In genomic region chr3:50355829-50356552, GRCh38 we compare ENCODE assay signal across 6 cellular contexts. TPM values are rescaled to one million over a fixed set of nuclear protein-coding genes. Genes with fewer than 3 reads are reported as not detected.
DNase-seq lines count a peak whose midpoint lies in the region; ATAC-seq and TF ChIP-seq lines count a peak whose summit lies in the region.

No MANE protein-coding gene starts in this region.

- peaks cover 35% of the 10 kb centered on the region for H3K36me3 Mint-ChIP-seq in Caco-2 (ENCODE audit: insufficient read depth, unreplicated experiment)

- H3K4me3 ChIP-seq in SK-N-SH (ENCODE audit: low read depth in 2 of 2, low read length in 1 of 2) (peak overlapping the region; percentile 77 to 95), choroid plexus epithelial cell (ENCODE audit: low read depth, low read length) (peak overlapping the region; percentile 99), skeletal muscle cell (ENCODE audit: low read depth, low read length) (peak overlapping the region; percentile 91), Caco-2 (ENCODE audit: low read depth, low read length) (no peak overlapping the region)

- 53% methylated on average over 4 of the region's 5 CpGs for WGBS in SK-N-SH (ENCODE audit: low lambda C conversion rate)

- peaks cover 11% of the 10 kb centered on the region for H3K4me1 Mint-ChIP-seq in Caco-2 (ENCODE audit: low read depth, unreplicated experiment)

- H3K27ac ChIP-seq in SK-N-SH (ENCODE audit: low read depth in 2 of 2, low read length in 1 of 2): peak overlapping the region in 1 of 2 experiments; percentile 29; a peak in 2 of 4 replicates

- no TSS peak for BruUV-seq in Caco-2 (replicated peaks; lab: Mats Ljungman, UMichigan)

- no peak overlapping the region for H3K4me3 Mint-ChIP-seq in Caco-2 (ENCODE audit: unreplicated experiment)

- peaks cover 7% of the 10 kb centered on the region for H3F3A ChIP-seq in SK-N-SH (replicated peaks; ENCODE audit: insufficient read depth)

- H3K9ac ChIP-seq in SK-N-SH: no peak overlapping the region; the same call in 1 of the 2 replicates

- H3K36me3 ChIP-seq in SK-N-SH (replicated peaks in 1 of 2; ENCODE audit: control insufficient read depth in 1 of 2, insufficient read depth in 2 of 2, low read length in 1 of 2): peaks cover 21 to 45% of the 10 kb centered on the region in 2 experiments
- peaks cover 1% of the 10 kb centered on the region; the same call in 1 of the 2 replicates for H3K36me3 ChIP-seq in Caco-2 (ENCODE audit: control insufficient read depth, insufficient read depth, low read length)

- CTCF ChIA-PET in SK-N-SH (lab: Yijun Ruan, JAX) (interaction anchor here (0.6 to 6.4 kb wide), 22 partner anchors 9 to 321 kb away, joined by 3 to 57 read pairs (median 6); partner anchors contain the start of gene ZMYND10), Caco-2 (lab: Charles Lee) (no interaction called here)

- TF ChIP-seq EP300 in SK-N-SH (IDR thresholded peaks at IDR 0.05; ENCODE audit: borderline replicate concordance in 1 of 2, low read depth in 1 of 2, low read length in 1 of 2): no peak

- DNase-seq in SK-N-SH (no peak), choroid plexus epithelial cell (ENCODE audit: low read depth) (no peak), skeletal muscle cell (ENCODE audit: low read depth) (no peak), Caco-2 (no peak), COR-L47 (lab: John Stamatoyannopoulos, UW) (no peak)

- H3K27me3 Mint-ChIP-seq in Caco-2 (ENCODE audit: insufficient read depth, unreplicated experiment): no peaks in the 10 kb centered on the region

- H3K9me3 ChIP-seq in SK-N-SH (no peaks in the 10 kb centered on the region), Caco-2 (no peaks in the 10 kb centered on the region)

- POLR2A ChIA-PET in SK-N-SH (lab: Yijun Ruan, JAX) (interaction anchor here (0.9 to 4.6 kb wide), 5 partner anchors 8 to 71 kb away, joined by 3 to 13 read pairs (median 5); no protein-coding TSS in a partner anchor), Caco-2 (lab: Charles Lee) (interaction anchor here (1.2 kb wide), 1 partner anchor 19 kb away, joined by 3 read pairs; no protein-coding TSS in a partner anchor)

- ATAC-seq in SK-N-SH treated with all-trans-retinoic acid at 6 μM for 48 hours: no peak

- intact Hi-C loops in Caco-2 (cut with micrococcal nuclease; ENCODE audit: unreplicated experiment): no loop called here

- H3K27me3 ChIP-seq in SK-N-SH (ENCODE audit: insufficient read depth): no peaks in the 10 kb centered on the region
- no peaks in the 10 kb centered on the region for H3K27me3 ChIP-seq in Caco-2 (replicated peaks; ENCODE audit: control insufficient read depth, insufficient read depth, low read length)

- peak overlapping the region; percentile 94 for H3K4me2 ChIP-seq in SK-N-SH

- H4K20me1 ChIP-seq in SK-N-SH (ENCODE audit: insufficient read depth): peaks cover 60% of the 10 kb centered on the region

- H3K9me2 ChIP-seq in SK-N-SH: no peaks in the 10 kb centered on the region

- 0 out of 2 replicates have a peak, but pooled peaks have one; percentile 16 for TF ChIP-seq CTCF in SK-N-SH (IDR thresholded peaks at IDR 0.05)
- peak; percentile 16 for TF ChIP-seq CTCF in choroid plexus epithelial cell (conservative IDR thresholded peaks at IDR 0.05; ENCODE audit: low read depth, low read length)
- TF ChIP-seq CTCF in Caco-2 (IDR thresholded peaks at IDR 0.05; ENCODE audit: insufficient read depth in 1 of 2, low read depth in 1 of 2, low read length in 1 of 2, severe bottlenecking in 1 of 2, unreplicated experiment in 1 of 2): no peak

- H3K4me1 ChIP-seq in SK-N-SH (ENCODE audit: control insufficient read depth in 1 of 2, insufficient read depth in 2 of 2, low read depth in 1 of 2, low read length in 1 of 2) (peaks cover 16 to 61% of the 10 kb centered on the region in 2 experiments; a peak in 2 of 4 replicates), Caco-2 (peaks cover 25% of the 10 kb centered on the region)

- peaks cover 82% of the 10 kb centered on the region for H3K79me2 ChIP-seq in SK-N-SH (ENCODE audit: insufficient read depth)

- H3K27ac Mint-ChIP-seq in Caco-2 (ENCODE audit: unreplicated experiment): no peak overlapping the region

- no peaks in the 10 kb centered on the region for H3K9me3 Mint-ChIP-seq in Caco-2 (ENCODE audit: unreplicated experiment)

- no peak overlapping the region for H2AFZ ChIP-seq in SK-N-SH (ENCODE audit: low read depth)

- TF ChIP-seq RAD21 in SK-N-SH (IDR thresholded peaks at IDR 0.05; ENCODE audit: low read length): peak; percentile 66

TF ChIP-seq in SK-N-SH, 30 proteins besides CTCF, POLR2A, EP300 and RAD21:
- TF ChIP-seq TCF12 (IDR thresholded peaks at IDR 0.05) (no peak), SMC3 (IDR thresholded peaks at IDR 0.05; ENCODE audit: low read depth, low read length) (peak; percentile 50; the same call in 1 of the 2 replicates)

TF ChIP-seq in SK-N-SH treated with all-trans-retinoic acid at 6 μM for 48 hours, 23 proteins besides CTCF, POLR2A, EP300 and RAD21 (continues in another document):
- TF ChIP-seq CSDC2 (CRISPR knock-in tag; IDR thresholded peaks at IDR 0.05): no peak
- TF ChIP-seq CSRNP3 (CRISPR knock-in tag; IDR thresholded peaks at IDR 0.05): no peak
- TF ChIP-seq, protein P1, sequence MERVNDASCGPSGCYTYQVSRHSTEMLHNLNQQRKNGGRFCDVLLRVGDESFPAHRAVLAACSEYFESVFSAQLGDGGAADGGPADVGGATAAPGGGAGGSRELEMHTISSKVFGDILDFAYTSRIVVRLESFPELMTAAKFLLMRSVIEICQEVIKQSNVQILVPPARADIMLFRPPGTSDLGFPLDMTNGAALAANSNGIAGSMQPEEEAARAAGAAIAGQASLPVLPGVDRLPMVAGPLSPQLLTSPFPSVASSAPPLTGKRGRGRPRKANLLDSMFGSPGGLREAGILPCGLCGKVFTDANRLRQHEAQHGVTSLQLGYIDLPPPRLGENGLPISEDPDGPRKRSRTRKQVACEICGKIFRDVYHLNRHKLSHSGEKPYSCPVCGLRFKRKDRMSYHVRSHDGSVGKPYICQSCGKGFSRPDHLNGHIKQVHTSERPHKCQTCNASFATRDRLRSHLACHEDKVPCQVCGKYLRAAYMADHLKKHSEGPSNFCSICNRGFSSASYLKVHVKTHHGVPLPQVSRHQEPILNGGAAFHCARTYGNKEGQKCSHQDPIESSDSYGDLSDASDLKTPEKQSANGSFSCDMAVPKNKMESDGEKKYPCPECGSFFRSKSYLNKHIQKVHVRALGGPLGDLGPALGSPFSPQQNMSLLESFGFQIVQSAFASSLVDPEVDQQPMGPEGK (CRISPR knock-in tag; IDR thresholded peaks at IDR 0.05; ENCODE audit: borderline replicate concordance): no peak
- TF ChIP-seq PPARA (CRISPR knock-in tag; IDR thresholded peaks at IDR 0.05; ENCODE audit: borderline replicate concordance): no peak
- no peak for TF ChIP-seq OSR1 (CRISPR knock-in tag; IDR thresholded peaks at IDR 0.05)
- no peak for TF ChIP-seq ZNF565 (CRISPR knock-in tag; conservative IDR thresholded peaks at IDR 0.05; ENCODE audit: low read depth)
- no peak for TF ChIP-seq ZFP30 (CRISPR knock-in tag; IDR thresholded peaks at IDR 0.05)
- TF ChIP-seq GLIS3 (CRISPR knock-in tag; IDR thresholded peaks at IDR 0.05): no peak
- no peak for TF ChIP-seq ISL1 (CRISPR knock-in tag; IDR thresholded peaks at IDR 0.05)
- TF ChIP-seq, protein P2, sequence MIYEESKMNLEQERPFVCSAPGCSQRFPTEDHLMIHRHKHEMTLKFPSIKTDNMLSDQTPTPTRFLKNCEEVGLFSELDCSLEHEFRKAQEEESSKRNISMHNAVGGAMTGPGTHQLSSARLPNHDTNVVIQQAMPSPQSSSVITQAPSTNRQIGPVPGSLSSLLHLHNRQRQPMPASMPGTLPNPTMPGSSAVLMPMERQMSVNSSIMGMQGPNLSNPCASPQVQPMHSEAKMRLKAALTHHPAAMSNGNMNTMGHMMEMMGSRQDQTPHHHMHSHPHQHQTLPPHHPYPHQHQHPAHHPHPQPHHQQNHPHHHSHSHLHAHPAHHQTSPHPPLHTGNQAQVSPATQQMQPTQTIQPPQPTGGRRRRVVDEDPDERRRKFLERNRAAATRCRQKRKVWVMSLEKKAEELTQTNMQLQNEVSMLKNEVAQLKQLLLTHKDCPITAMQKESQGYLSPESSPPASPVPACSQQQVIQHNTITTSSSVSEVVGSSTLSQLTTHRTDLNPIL (CRISPR knock-in tag; IDR thresholded peaks at IDR 0.05; ENCODE audit: low read depth): no peak
- TF ChIP-seq ARNTL (CRISPR knock-in tag; IDR thresholded peaks at IDR 0.05; ENCODE audit: borderline replicate concordance, low read depth): no peak

RNA-seq across cellular contexts. Expression of gene TMEM115, which starts 3.3 kb away (rescaled TPM):
- polyA plus RNA-seq in SK-N-SH (2012; rRNA removed): 47.8 and 49.2 TPM in 2 replicates
- polyA plus RNA-seq in SK-N-SH (2012; cell fraction: cytosol; rRNA removed): 20.4 and 34.9 TPM in 2 replicates
- polyA plus RNA-seq in SK-N-SH (2012; cell fraction: nucleus; rRNA removed): 33.8 and 42.1 TPM in 2 replicates
- 23.9 TPM in 2 replicates for total RNA-seq in Caco-2 (2022)

RNA-seq across cellular contexts. Expression of gene CYB561D2, which starts 5.3 kb away (rescaled TPM):
- 40.7 and 46.5 TPM in 2 replicates for polyA plus RNA-seq in SK-N-SH (2012; rRNA removed)
- polyA plus RNA-seq in SK-N-SH (2012; cell fraction: cytosol; rRNA removed): 22.5 and 32.0 TPM in 2 replicates
- 59.4 and 69.3 TPM in 2 replicates for polyA plus RNA-seq in SK-N-SH (2012; cell fraction: nucleus; rRNA removed)
- 21.2 and 21.4 TPM in 2 replicates for total RNA-seq in Caco-2 (2022)

RNA-seq across cellular contexts. Expression of gene NPRL2, which starts 5.4 kb away (rescaled TPM):
- 43.6 and 56.2 TPM in 2 replicates for polyA plus RNA-seq in SK-N-SH (2012; rRNA removed)
- 23.0 and 30.4 TPM in 2 replicates for polyA plus RNA-seq in SK-N-SH (2012; cell fraction: cytosol; rRNA removed)
- 124 and 132 TPM in 2 replicates for polyA plus RNA-seq in SK-N-SH (2012; cell fraction: nucleus; rRNA removed)
- 23.7 and 29.8 TPM in 2 replicates for total RNA-seq in Caco-2 (2022)

RNA-seq across cellular contexts. Expression of gene ZMYND10, which starts 10.5 kb away (rescaled TPM):
- 0.83 and 0.95 TPM in 2 replicates for polyA plus RNA-seq in SK-N-SH (2012; rRNA removed)
- polyA plus RNA-seq in SK-N-SH (2012; cell fraction: cytosol; rRNA removed): 0.33 and 0.73 TPM in 2 replicates
- 4.2 and 8.1 TPM in 2 replicates for polyA plus RNA-seq in SK-N-SH (2012; cell fraction: nucleus; rRNA removed)
- 0.23 and 0.29 TPM in 2 replicates for total RNA-seq in Caco-2 (2022)

RNA-seq across cellular contexts. Expression of gene RASSF1, which starts 15.4 kb away (rescaled TPM):
- 28.1 and 32.3 TPM in 2 replicates for polyA plus RNA-seq in SK-N-SH (2012; rRNA removed)
- 19.1 and 27.8 TPM in 2 replicates for polyA plus RNA-seq in SK-N-SH (2012; cell fraction: cytosol; rRNA removed)
- 34.1 and 37.0 TPM in 2 replicates for polyA plus RNA-seq in SK-N-SH (2012; cell fraction: nucleus; rRNA removed)
- 26.7 and 28.1 TPM in 2 replicates for total RNA-seq in Caco-2 (2022)

Comparison
In these comparisons a context has a peak if more than half of its experiments do, and no peak if none do; other contexts are left out.
1. CTCF ChIP-seq: peak in SK-N-SH (single experiment) and choroid plexus epithelial cell (single experiment); none in Caco-2 (0 of 2).